ENCODE assay signal across 8 cellular contexts in genomic region chr4:27881705-27882104, GRCh38.
"Had no signal": no experiment of that assay in that cellular context is flagged by ENCODE, and none has a peak within 500 bp of the region (broad histone marks: within the 10 kb centered on the region; RNA-seq: fewer than 3 reads in every experiment).

No MANE protein-coding gene starts in this region.

- DNase-seq: activated CD4-positive, alpha-beta T cell treated with anti-CD3 and anti-CD28 coated beads for 48 hours; activated CD8-positive, alpha-beta memory T cell treated with anti-CD3 and anti-CD28 coated beads for 24 hours; activated naive CD4-positive, alpha-beta T cell treated with Interleukin-2 at 50 U/mL for 16 hours; foreskin keratinocyte; left colon; naive thymus-derived CD4-positive, alpha-beta T cell; uterus had no signal

- ATAC-seq: foreskin keratinocyte; left colon; naive thymus-derived CD4-positive, alpha-beta T cell; WTC11 had no signal
